Comparison of ENCODE assay signal across 7 cellular contexts in the genomic region with DNA sequence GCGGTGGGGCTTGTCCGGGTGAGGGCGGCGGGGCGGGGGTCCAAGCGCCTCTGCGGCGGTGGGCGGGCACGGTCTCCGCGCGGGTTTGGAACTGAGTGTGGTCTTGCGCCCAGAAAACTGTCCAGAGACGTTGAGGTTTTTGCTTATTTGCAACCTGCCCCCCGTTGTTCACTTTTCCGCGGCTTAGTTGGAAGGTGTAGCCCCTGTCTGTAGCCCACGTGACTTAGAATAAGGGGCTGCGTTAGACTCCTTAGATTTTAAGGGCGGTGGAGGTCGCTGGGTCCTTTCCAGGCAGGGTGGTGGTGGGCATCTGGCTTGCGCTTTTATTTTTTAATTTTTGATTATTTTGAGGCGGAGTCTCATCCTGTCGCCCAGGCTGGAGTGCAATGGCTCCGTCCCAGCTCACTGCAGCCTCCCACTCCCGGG. TPM values are rescaled to one million over a fixed set of nuclear protein-coding genes. Genes with fewer than 3 reads are reported as not detected.
DNase-seq lines count a peak whose midpoint lies in the region; ATAC-seq, FAIRE-seq and TF ChIP-seq lines count a peak whose summit lies in the region.

No MANE protein-coding gene starts in this region.

- H3K4me1 ChIP-seq in HEK293 (ENCODE audit: control insufficient read depth, insufficient read depth, low read length) (peaks cover 16% of the 10 kb centered on the region), gastroesophageal sphincter (peaks cover 0 to 31% (median 8%) of the 10 kb centered on the region in 3 donors), small intestine (ENCODE audit: control insufficient read depth in 2 of 2, insufficient read depth in 1 of 2, low read depth in 1 of 2, low read length in 1 of 2) (peaks cover 0 to 2% of the 10 kb centered on the region in 2 donors)

- no peak for FAIRE-seq in small intestine (lab: Jason Lieb, UNC)

- TF ChIP-seq CTCF in HEK293 (tag by site-specific recombination; IDR thresholded peaks at IDR 0.05), result no peak
- no peak for TF ChIP-seq CTCF in gastroesophageal sphincter (IDR thresholded peaks at IDR 0.05)

- H3K4me3 ChIP-seq in HEK293 (ENCODE audit: low read depth, low read length) (peak overlapping the region; percentile 92), gastroesophageal sphincter (peak overlapping the region; percentile 75 to 92), small intestine (ENCODE audit: low read depth in 1 of 2, low read length in 2 of 2) (peak overlapping the region; percentile 74 to 99)

- CTCF ChIA-PET in HEK293 (lab: Yijun Ruan, JAX), result no interaction called here

- no peak for TF ChIP-seq EP300 in gastroesophageal sphincter (IDR thresholded peaks at IDR 0.05)

- WGBS in gastroesophageal sphincter (ENCODE audit: low coverage in 1 of 2), 2 donors, result 0 to 2% methylated on average over 7 to 9 of the region's 27 CpGs
- 0 to 1% (median 0%) methylated on average over 22 to 27 of the region's 27 CpGs for WGBS in small intestine, 3 donors

- no peak for TF ChIP-seq POLR2A in gastroesophageal sphincter (IDR thresholded peaks at IDR 0.05)

- H3K9me3 ChIP-seq in HEK293 (ENCODE audit: control insufficient read depth, insufficient read depth, low read depth, low read length) (no peaks in the 10 kb centered on the region), gastroesophageal sphincter (no peaks in the 10 kb centered on the region), small intestine (ENCODE audit: control insufficient read depth, low read depth) (no peaks in the 10 kb centered on the region)

- H3K27ac ChIP-seq in HEK293 (ENCODE audit: extremely low read depth, low read depth, low read length) (peak overlapping the region; percentile 100), gastroesophageal sphincter (peak overlapping the region; percentile 54 to 90 (median 88)), small intestine (ENCODE audit: low read depth in 1 of 2, low read length in 1 of 2) (peak overlapping the region in 1 of 2 donors; percentile 96)

- H3K36me3 ChIP-seq in HEK293 (ENCODE audit: control insufficient read depth in 2 of 2, insufficient read depth in 1 of 2, low read length in 2 of 2) (peaks cover 15 to 53% of the 10 kb centered on the region in 2 experiments; a peak in 2 of 3 replicates), gastroesophageal sphincter (peaks cover 0 to 68% of the 10 kb centered on the region in 2 donors), small intestine (ENCODE audit: control insufficient read depth in 2 of 2, insufficient read depth in 2 of 2, low read length in 2 of 2) (peaks cover 3 to 24% of the 10 kb centered on the region in 2 donors)

- DNase-seq in small intestine, result no peak
- no peak for DNase-seq in stimulated activated CD4-positive, alpha-beta T cell treated with anti-CD3 and anti-CD28 coated beads, Interleukin-4, amount 100 ng/mL, for 4 hours
- no peak for DNase-seq in left colon
- no peak for DNase-seq in DMS153 (lab: John Stamatoyannopoulos, UW)

- POLR2A ChIA-PET in HEK293 (lab: Yijun Ruan, JAX), result interaction anchor here (1.8 kb wide), 1 partner anchor 170 kb away, joined by 7 read pairs; a partner anchor contains a TSS

- ATAC-seq in SK-N-SH treated with all-trans-retinoic acid at 6 μM for 48 hours (peak; percentile 11), gastroesophageal sphincter (no peak), left colon (no peak)

- intact Hi-C loops in left colon (cut with DNase I, micrococcal nuclease), result no loop called here

- H3K27me3 ChIP-seq in gastroesophageal sphincter (no peaks in the 10 kb centered on the region), small intestine (ENCODE audit: control insufficient read depth in 2 of 2, insufficient read depth in 2 of 2, low read length in 2 of 2) (no peaks in the 10 kb centered on the region)

TF ChIP-seq in HEK293, 187 proteins besides CTCF, POLR2A, EP300 and RAD21:
- TF ChIP-seq ZNF324 (tag by site-specific recombination; IDR thresholded peaks at IDR 0.05), result no peak
- TF ChIP-seq ZNF354C (tag by site-specific recombination; IDR thresholded peaks at IDR 0.05; ENCODE audit: borderline replicate concordance, low read depth), result no peak
- TF ChIP-seq, protein P1, sequence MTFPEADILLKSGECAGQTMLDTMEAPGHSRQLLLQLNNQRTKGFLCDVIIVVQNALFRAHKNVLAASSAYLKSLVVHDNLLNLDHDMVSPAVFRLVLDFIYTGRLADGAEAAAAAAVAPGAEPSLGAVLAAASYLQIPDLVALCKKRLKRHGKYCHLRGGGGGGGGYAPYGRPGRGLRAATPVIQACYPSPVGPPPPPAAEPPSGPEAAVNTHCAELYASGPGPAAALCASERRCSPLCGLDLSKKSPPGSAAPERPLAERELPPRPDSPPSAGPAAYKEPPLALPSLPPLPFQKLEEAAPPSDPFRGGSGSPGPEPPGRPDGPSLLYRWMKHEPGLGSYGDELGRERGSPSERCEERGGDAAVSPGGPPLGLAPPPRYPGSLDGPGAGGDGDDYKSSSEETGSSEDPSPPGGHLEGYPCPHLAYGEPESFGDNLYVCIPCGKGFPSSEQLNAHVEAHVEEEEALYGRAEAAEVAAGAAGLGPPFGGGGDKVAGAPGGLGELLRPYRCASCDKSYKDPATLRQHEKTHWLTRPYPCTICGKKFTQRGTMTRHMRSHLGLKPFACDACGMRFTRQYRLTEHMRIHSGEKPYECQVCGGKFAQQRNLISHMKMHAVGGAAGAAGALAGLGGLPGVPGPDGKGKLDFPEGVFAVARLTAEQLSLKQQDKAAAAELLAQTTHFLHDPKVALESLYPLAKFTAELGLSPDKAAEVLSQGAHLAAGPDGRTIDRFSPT (tag by site-specific recombination; IDR thresholded peaks at IDR 0.05), result no peak
- no peak for TF ChIP-seq MYNN (tag by site-specific recombination; IDR thresholded peaks at IDR 0.05; ENCODE audit: borderline replicate concordance)
- no peak for TF ChIP-seq ZNF202 (tag by site-specific recombination; IDR thresholded peaks at IDR 0.05; ENCODE audit: borderline replicate concordance)
- no peak for TF ChIP-seq ZFP3 (tag by site-specific recombination; IDR thresholded peaks at IDR 0.05; ENCODE audit: low read depth)
- no peak for TF ChIP-seq ZBTB8A (tag by site-specific recombination; IDR thresholded peaks at IDR 0.05)

TF ChIP-seq in SK-N-SH treated with all-trans-retinoic acid at 6 μM for 48 hours, 23 proteins besides CTCF, POLR2A, EP300 and RAD21 (continues in another document):
- no peak for TF ChIP-seq ZC3H10 (CRISPR knock-in tag; IDR thresholded peaks at IDR 0.05)
- no peak for TF ChIP-seq ZNF565 (CRISPR knock-in tag; conservative IDR thresholded peaks at IDR 0.05; ENCODE audit: low read depth)
- no peak for TF ChIP-seq ISL1 (CRISPR knock-in tag; IDR thresholded peaks at IDR 0.05)
- no peak for TF ChIP-seq RARB (CRISPR knock-in tag; IDR thresholded peaks at IDR 0.05)
- TF ChIP-seq ESRRG (CRISPR knock-in tag; IDR thresholded peaks at IDR 0.05), result no peak
- TF ChIP-seq, protein P2, sequence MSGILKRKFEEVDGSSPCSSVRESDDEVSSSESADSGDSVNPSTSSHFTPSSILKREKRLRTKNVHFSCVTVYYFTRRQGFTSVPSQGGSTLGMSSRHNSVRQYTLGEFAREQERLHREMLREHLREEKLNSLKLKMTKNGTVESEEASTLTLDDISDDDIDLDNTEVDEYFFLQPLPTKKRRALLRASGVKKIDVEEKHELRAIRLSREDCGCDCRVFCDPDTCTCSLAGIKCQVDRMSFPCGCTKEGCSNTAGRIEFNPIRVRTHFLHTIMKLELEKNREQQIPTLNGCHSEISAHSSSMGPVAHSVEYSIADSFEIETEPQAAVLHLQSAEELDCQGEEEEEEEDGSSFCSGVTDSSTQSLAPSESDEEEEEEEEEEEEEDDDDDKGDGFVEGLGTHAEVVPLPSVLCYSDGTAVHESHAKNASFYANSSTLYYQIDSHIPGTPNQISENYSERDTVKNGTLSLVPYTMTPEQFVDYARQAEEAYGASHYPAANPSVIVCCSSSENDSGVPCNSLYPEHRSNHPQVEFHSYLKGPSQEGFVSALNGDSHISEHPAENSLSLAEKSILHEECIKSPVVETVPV (CRISPR knock-in tag; IDR thresholded peaks at IDR 0.05), result no peak
- no peak for TF ChIP-seq BACH2 (CRISPR knock-in tag; IDR thresholded peaks at IDR 0.05; ENCODE audit: borderline replicate concordance)
- TF ChIP-seq ZNF70 (CRISPR knock-in tag; IDR thresholded peaks at IDR 0.05), result no peak
- TF ChIP-seq ARNTL (CRISPR knock-in tag; IDR thresholded peaks at IDR 0.05; ENCODE audit: borderline replicate concordance, low read depth), result no peak
- no peak for TF ChIP-seq ZFP30 (CRISPR knock-in tag; IDR thresholded peaks at IDR 0.05)
- no peak for TF ChIP-seq OSR1 (CRISPR knock-in tag; IDR thresholded peaks at IDR 0.05)
- TF ChIP-seq TOX (CRISPR knock-in tag; IDR thresholded peaks at IDR 0.05; ENCODE audit: borderline replicate concordance), result no peak
- no peak for TF ChIP-seq TCF4 (CRISPR knock-in tag; IDR thresholded peaks at IDR 0.05; ENCODE audit: borderline replicate concordance)
- TF ChIP-seq, protein P3, sequence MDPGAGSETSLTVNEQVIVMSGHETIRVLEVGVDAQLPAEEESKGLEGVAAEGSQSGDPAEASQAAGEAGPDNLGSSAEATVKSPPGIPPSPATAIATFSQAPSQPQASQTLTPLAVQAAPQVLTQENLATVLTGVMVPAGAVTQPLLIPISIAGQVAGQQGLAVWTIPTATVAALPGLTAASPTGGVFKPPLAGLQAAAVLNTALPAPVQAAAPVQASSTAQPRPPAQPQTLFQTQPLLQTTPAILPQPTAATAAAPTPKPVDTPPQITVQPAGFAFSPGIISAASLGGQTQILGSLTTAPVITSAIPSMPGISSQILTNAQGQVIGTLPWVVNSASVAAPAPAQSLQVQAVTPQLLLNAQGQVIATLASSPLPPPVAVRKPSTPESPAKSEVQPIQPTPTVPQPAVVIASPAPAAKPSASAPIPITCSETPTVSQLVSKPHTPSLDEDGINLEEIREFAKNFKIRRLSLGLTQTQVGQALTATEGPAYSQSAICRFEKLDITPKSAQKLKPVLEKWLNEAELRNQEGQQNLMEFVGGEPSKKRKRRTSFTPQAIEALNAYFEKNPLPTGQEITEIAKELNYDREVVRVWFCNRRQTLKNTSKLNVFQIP (CRISPR knock-in tag; IDR thresholded peaks at IDR 0.05; ENCODE audit: borderline replicate concordance, low read depth), result no peak

RNA-seq across cellular contexts. Expression of a gene that starts 0.8 kb away (rescaled TPM):
- 1,000 to 10,000 TPM; 1,291 to 3,466 (median 2,344) TPM for total RNA-seq in gastroesophageal sphincter
- 1,000 to 10,000 TPM; 2,441 to 3,547 (median 3,396) TPM for polyA plus RNA-seq in small intestine
- total RNA-seq in left colon, result 100 to 1,000 TPM; 908 to 922 TPM

RNA-seq across cellular contexts. Expression of a gene that starts 11.0 kb away (rescaled TPM):
- total RNA-seq in gastroesophageal sphincter (1 to 10 TPM in 1 of 4 donors, under 1 TPM in 3; 0.02 to 1.2 (median 0.35) TPM), left colon (under 1 TPM; 0.18 to 0.56 TPM)
- 1 to 10 TPM in 1 of 3 donors, under 1 TPM in 1, not detected in 1; 0.81 to 2.1 TPM for polyA plus RNA-seq in small intestine

RNA-seq across cellular contexts. Expression of a gene that starts 31.6 kb away (rescaled TPM):
- total RNA-seq in gastroesophageal sphincter (10 to 100 TPM; 45.3 to 75.4 (median 64.0) TPM), left colon (100 to 1,000 TPM in 1 of 2 donors, 10 to 100 TPM in 1; 82.1 to 106 TPM)
- polyA plus RNA-seq in small intestine, result 100 to 1,000 TPM in 1 of 3 donors, 10 to 100 TPM in 2; 60.2 to 124 (median 68.9) TPM

RNA-seq across cellular contexts. Expression of a gene that starts 37.6 kb away (rescaled TPM):
- total RNA-seq in gastroesophageal sphincter (10 to 100 TPM; 10.4 to 14.7 (median 10.9) TPM), left colon (1 to 10 TPM; 2.3 to 2.5 TPM)
- 1 to 10 TPM; 1.1 to 4.8 (median 3.8) TPM for polyA plus RNA-seq in small intestine

RNA-seq across cellular contexts. Expression of a gene that starts 40.1 kb away (rescaled TPM):
- total RNA-seq in gastroesophageal sphincter (10 to 100 TPM; 20.6 to 40.0 (median 28.2) TPM), left colon (10 to 100 TPM; 34.2 to 35.7 TPM)
- 10 to 100 TPM; 44.6 to 62.1 (median 61.1) TPM for polyA plus RNA-seq in small intestine
